In the genomic region with DNA sequence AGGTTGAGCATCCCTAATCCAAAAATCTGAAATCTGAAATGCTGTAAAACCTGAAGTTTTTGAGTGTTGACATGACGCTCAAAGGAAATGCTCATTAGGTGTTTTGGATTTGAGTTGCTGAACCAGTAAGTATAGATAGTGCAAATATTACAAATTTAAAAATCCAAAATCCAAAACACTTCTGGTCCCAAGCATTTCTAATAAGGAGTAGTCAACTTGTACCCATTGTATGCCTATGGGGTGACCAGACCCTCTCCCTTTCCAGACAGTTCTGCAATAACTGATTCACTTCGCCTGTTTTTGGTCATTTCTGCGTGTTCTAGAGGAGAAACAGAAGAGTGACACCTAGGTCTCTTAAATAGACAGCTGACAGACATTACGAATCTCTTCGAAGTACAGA, we compare ENCODE assay signal across 1 cellular context.
TF ChIP-seq lines count a peak whose summit lies in the region.

No MANE protein-coding gene starts in this region.

TF ChIP-seq in WTC11, 78 proteins besides CTCF, POLR2A, EP300 and RAD21 (continued from another document):
- TF ChIP-seq, protein P1, sequence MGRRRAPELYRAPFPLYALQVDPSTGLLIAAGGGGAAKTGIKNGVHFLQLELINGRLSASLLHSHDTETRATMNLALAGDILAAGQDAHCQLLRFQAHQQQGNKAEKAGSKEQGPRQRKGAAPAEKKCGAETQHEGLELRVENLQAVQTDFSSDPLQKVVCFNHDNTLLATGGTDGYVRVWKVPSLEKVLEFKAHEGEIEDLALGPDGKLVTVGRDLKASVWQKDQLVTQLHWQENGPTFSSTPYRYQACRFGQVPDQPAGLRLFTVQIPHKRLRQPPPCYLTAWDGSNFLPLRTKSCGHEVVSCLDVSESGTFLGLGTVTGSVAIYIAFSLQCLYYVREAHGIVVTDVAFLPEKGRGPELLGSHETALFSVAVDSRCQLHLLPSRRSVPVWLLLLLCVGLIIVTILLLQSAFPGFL (CRISPR knock-in tag; IDR thresholded peaks at IDR 0.05; ENCODE audit: borderline replicate concordance) = no peak
- TF ChIP-seq ETV6 (CRISPR knock-in tag; IDR thresholded peaks at IDR 0.05) (no peak), ZBTB21 (CRISPR knock-in tag; IDR thresholded peaks at IDR 0.05; ENCODE audit: borderline replicate concordance) (no peak), CBFB (CRISPR knock-in tag; IDR thresholded peaks at IDR 0.05; ENCODE audit: low read depth) (no peak), FOXJ3 (CRISPR knock-in tag; IDR thresholded peaks at IDR 0.05; ENCODE audit: borderline replicate concordance) (no peak), IRF2 (CRISPR knock-in tag; IDR thresholded peaks at IDR 0.05; ENCODE audit: borderline replicate concordance, low read depth) (no peak)
- TF ChIP-seq, protein P2, sequence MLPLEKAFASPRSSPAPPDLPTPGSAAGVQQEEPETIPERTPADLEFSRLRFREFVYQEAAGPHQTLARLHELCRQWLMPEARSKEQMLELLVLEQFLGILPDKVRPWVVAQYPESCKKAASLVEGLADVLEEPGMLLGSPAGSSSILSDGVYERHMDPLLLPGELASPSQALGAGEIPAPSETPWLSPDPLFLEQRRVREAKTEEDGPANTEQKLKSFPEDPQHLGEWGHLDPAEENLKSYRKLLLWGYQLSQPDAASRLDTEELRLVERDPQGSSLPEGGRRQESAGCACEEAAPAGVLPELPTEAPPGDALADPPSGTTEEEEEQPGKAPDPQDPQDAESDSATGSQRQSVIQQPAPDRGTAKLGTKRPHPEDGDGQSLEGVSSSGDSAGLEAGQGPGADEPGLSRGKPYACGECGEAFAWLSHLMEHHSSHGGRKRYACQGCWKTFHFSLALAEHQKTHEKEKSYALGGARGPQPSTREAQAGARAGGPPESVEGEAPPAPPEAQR (CRISPR knock-in tag; IDR thresholded peaks at IDR 0.05) = no peak
- TF ChIP-seq, protein P3, sequence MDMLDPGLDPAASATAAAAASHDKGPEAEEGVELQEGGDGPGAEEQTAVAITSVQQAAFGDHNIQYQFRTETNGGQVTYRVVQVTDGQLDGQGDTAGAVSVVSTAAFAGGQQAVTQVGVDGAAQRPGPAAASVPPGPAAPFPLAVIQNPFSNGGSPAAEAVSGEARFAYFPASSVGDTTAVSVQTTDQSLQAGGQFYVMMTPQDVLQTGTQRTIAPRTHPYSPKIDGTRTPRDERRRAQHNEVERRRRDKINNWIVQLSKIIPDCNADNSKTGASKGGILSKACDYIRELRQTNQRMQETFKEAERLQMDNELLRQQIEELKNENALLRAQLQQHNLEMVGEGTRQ (CRISPR knock-in tag; IDR thresholded peaks at IDR 0.05) = no peak
- TF ChIP-seq, protein P4, sequence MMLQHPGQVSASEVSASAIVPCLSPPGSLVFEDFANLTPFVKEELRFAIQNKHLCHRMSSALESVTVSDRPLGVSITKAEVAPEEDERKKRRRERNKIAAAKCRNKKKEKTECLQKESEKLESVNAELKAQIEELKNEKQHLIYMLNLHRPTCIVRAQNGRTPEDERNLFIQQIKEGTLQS (CRISPR knock-in tag; conservative IDR thresholded peaks at IDR 0.05) = no peak
- TF ChIP-seq, protein P5, sequence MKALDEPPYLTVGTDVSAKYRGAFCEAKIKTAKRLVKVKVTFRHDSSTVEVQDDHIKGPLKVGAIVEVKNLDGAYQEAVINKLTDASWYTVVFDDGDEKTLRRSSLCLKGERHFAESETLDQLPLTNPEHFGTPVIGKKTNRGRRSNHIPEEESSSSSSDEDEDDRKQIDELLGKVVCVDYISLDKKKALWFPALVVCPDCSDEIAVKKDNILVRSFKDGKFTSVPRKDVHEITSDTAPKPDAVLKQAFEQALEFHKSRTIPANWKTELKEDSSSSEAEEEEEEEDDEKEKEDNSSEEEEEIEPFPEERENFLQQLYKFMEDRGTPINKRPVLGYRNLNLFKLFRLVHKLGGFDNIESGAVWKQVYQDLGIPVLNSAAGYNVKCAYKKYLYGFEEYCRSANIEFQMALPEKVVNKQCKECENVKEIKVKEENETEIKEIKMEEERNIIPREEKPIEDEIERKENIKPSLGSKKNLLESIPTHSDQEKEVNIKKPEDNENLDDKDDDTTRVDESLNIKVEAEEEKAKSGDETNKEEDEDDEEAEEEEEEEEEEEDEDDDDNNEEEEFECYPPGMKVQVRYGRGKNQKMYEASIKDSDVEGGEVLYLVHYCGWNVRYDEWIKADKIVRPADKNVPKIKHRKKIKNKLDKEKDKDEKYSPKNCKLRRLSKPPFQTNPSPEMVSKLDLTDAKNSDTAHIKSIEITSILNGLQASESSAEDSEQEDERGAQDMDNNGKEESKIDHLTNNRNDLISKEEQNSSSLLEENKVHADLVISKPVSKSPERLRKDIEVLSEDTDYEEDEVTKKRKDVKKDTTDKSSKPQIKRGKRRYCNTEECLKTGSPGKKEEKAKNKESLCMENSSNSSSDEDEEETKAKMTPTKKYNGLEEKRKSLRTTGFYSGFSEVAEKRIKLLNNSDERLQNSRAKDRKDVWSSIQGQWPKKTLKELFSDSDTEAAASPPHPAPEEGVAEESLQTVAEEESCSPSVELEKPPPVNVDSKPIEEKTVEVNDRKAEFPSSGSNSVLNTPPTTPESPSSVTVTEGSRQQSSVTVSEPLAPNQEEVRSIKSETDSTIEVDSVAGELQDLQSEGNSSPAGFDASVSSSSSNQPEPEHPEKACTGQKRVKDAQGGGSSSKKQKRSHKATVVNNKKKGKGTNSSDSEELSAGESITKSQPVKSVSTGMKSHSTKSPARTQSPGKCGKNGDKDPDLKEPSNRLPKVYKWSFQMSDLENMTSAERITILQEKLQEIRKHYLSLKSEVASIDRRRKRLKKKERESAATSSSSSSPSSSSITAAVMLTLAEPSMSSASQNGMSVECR (CRISPR knock-in tag; IDR thresholded peaks at IDR 0.05; ENCODE audit: borderline replicate concordance) = no peak
